9 cellular contexts compared by ENCODE assay signal in genomic region chr2:28956415-28956826, GRCh38. TPM values are rescaled to one million over a fixed set of nuclear protein-coding genes. Genes with fewer than 3 reads are reported as not detected.
DNase-seq lines count a peak whose midpoint lies in the region; ATAC-seq and TF ChIP-seq lines count a peak whose summit lies in the region.
"Had no signal": no experiment of that assay in that cellular context is flagged by ENCODE, and none has a peak within 500 bp of the region (broad histone marks: within the 10 kb centered on the region; RNA-seq: fewer than 3 reads in every experiment).

No MANE protein-coding gene starts in this region.

- ATAC-seq in memory B cell (ENCODE audit: low read depth) = peak; percentile 63
- no peak for ATAC-seq in HG02798 (IDR thresholded peaks at IDR 0.05; ENCODE audit: poor library complexity, unreplicated experiment)

- peak; percentile 43 for DNase-seq in NCI-H2227 treated with DMSO at 0.1 percent for 48 hours (lab: John Stamatoyannopoulos, UW)
- DNase-seq in memory B cell (ENCODE audit: low spot score in 2 of 2) = no peak
- DNase-seq in NCI-H2081 (lab: John Stamatoyannopoulos, UW) = no peak
- DNase-seq in NCI-H748 (lab: John Stamatoyannopoulos, UW; ENCODE audit: unreplicated experiment) = no peak
- DNase-seq in NCI-H1092 treated with DMSO at 0.1 percent for 48 hours (lab: John Stamatoyannopoulos, UW) = no peak

- peak overlapping the region; percentile 56; the same call in 1 of the 2 replicates for H3K9ac ChIP-seq in ES-I3 (ENCODE audit: low read depth, low read length)

- no peaks in the 10 kb centered on the region for H3K36me3 Mint-ChIP-seq in brain
- no peaks in the 10 kb centered on the region for H3K36me3 Mint-ChIP-seq in memory B cell

- H3K27me3 Mint-ChIP-seq in brain (peaks cover 6% of the 10 kb centered on the region), memory B cell (no peaks in the 10 kb centered on the region)

- H3K4me1 ChIP-seq in ES-I3 (ENCODE audit: insufficient read depth, low read length) = peaks cover 19% of the 10 kb centered on the region

- no peaks in the 10 kb centered on the region for H3K9me3 ChIP-seq in ES-I3 (ENCODE audit: control insufficient read depth, insufficient read depth, low read length)
- H3K9me3 ChIP-seq: neutrophil had no signal

- H3K36me3 ChIP-seq in ES-I3 (ENCODE audit: insufficient read depth, low read length) = no peaks in the 10 kb centered on the region
- H3K36me3 ChIP-seq: neutrophil had no signal

- H3K27ac Mint-ChIP-seq in brain (no peak overlapping the region), memory B cell (no peak overlapping the region)

- H3K4me3 Mint-ChIP-seq in brain (peak overlapping the region in 4 of 5 experiments; percentile 69 to 85 (median 77)), memory B cell (no peak overlapping the region)

- H3K9me3 Mint-ChIP-seq in brain = peaks cover 0 to 4% (median 0%) of the 10 kb centered on the region in 5 experiments
- no peaks in the 10 kb centered on the region for H3K9me3 Mint-ChIP-seq in memory B cell

- H3K4me1 Mint-ChIP-seq in brain = peaks cover 34% of the 10 kb centered on the region
- peaks cover 6% of the 10 kb centered on the region for H3K4me1 Mint-ChIP-seq in memory B cell

- TF ChIP-seq CTCF in brain (conservative IDR thresholded peaks at IDR 0.05) = peak in 1 of 2 experiments; percentile 39

RNA-seq across cellular contexts. Expression of gene TOGARAM2, which starts 24.7 kb away (rescaled TPM):
- polyA plus RNA-seq in brain (ENCODE audit: insufficient read depth, low read depth, low replicate concordance) = 0.71 TPM
